17 cellular contexts compared by ENCODE assay signal in genomic region chr6:158354509-158354877, GRCh38. TPM values are rescaled to one million over a fixed set of nuclear protein-coding genes. Genes with fewer than 3 reads are reported as not detected.
DNase-seq lines count a peak whose midpoint lies in the region; ATAC-seq, FAIRE-seq and TF ChIP-seq lines count a peak whose summit lies in the region.
"Had no signal": no experiment of that assay in that cellular context is flagged by ENCODE, and none has a peak within 500 bp of the region (broad histone marks: within the 10 kb centered on the region; RNA-seq: fewer than 3 reads in every experiment).

No MANE protein-coding gene starts in this region.

- H3K27ac Mint-ChIP-seq in MCF 10A (ENCODE audit: low read depth, unreplicated experiment) (no peak overlapping the region), astrocyte (ENCODE audit: unreplicated experiment) (peak overlapping the region; percentile 72)
- H3K27ac Mint-ChIP-seq: CD4-positive, alpha-beta T cell had no signal

- POLR2A ChIA-PET in MCF 10A (lab: Yijun Ruan, JAX), result interaction anchor here (0.7 to 1.8 kb wide), 5 partner anchors 12 to 121 kb away, joined by 3 to 6 read pairs (median 4); no protein-coding TSS in a partner anchor

- CTCF ChIA-PET in mammary epithelial cell (lab: Charles Lee; ENCODE audit: low non-redundant PET), result interaction anchor here (0.5 to 1.0 kb wide), 2 partner anchors 65 to 164 kb away, joined by 3 read pairs; no protein-coding TSS in a partner anchor
- CTCF ChIA-PET in MCF 10A (lab: Yijun Ruan, JAX), result interaction anchor here (0.6 to 0.7 kb wide), 3 partner anchors 21 to 64 kb away, joined by 3 to 4 read pairs (median 3); no protein-coding TSS in a partner anchor

- H3K9me3 ChIP-seq in mammary epithelial cell (replicated peaks; ENCODE audit: insufficient read depth, low read length) (no peaks in the 10 kb centered on the region), astrocyte (ENCODE audit: insufficient read depth, low read depth, low read length) (no peaks in the 10 kb centered on the region)
- H3K9me3 ChIP-seq: A549 had no signal

- intact Hi-C loops in mammary epithelial cell (cut with micrococcal nuclease) (no loop called here), MCF 10A (cut with micrococcal nuclease) (no loop called here)

- H3K9ac ChIP-seq in mammary epithelial cell (ENCODE audit: insufficient read depth, low read length) (no peak overlapping the region), astrocyte (ENCODE audit: low read length) (no peak overlapping the region)

- H3K4me3 ChIP-seq in mammary epithelial cell (replicated peaks in 1 of 3; ENCODE audit: insufficient read depth in 1 of 3, low read depth in 2 of 3, low read length in 3 of 3) (no peak overlapping the region), astrocyte (ENCODE audit: insufficient read depth, low read depth, low read length) (no peak overlapping the region)
- H3K4me3 ChIP-seq: A549 had no signal

- H3K27me3 ChIP-seq in mammary epithelial cell (ENCODE audit: insufficient read depth, low read length) (no peaks in the 10 kb centered on the region), astrocyte (ENCODE audit: insufficient read depth, low read length) (no peaks in the 10 kb centered on the region)

- H3K4me1 ChIP-seq in mammary epithelial cell (ENCODE audit: insufficient read depth, low read length) (peaks cover 32% of the 10 kb centered on the region), astrocyte (ENCODE audit: insufficient read depth, low read length) (peaks cover 5% of the 10 kb centered on the region)

- in situ Hi-C loops in mammary epithelial cell (cut with MboI; ENCODE audit: low sequenced_read_pairs in 2 of 2), result no loop called here

- no peak overlapping the region for H2AFZ ChIP-seq in mammary epithelial cell (ENCODE audit: low read depth, low read length)
- no peak overlapping the region for H2AFZ ChIP-seq in astrocyte (ENCODE audit: low read depth, low read length)

- H3K36me3 Mint-ChIP-seq in MCF 10A (ENCODE audit: insufficient read depth, unreplicated experiment) (peaks cover 7% of the 10 kb centered on the region), astrocyte (ENCODE audit: low read depth, unreplicated experiment) (no peaks in the 10 kb centered on the region)

- H3K27me3 Mint-ChIP-seq in MCF 10A (ENCODE audit: insufficient read depth, unreplicated experiment) (no peaks in the 10 kb centered on the region), astrocyte (ENCODE audit: low read depth, unreplicated experiment) (no peaks in the 10 kb centered on the region)
- H3K27me3 Mint-ChIP-seq: CD4-positive, alpha-beta T cell had no signal

- H3K9me3 Mint-ChIP-seq in MCF 10A (ENCODE audit: unreplicated experiment) (no peaks in the 10 kb centered on the region), astrocyte (ENCODE audit: unreplicated experiment) (peaks cover 3% of the 10 kb centered on the region)
- H3K9me3 Mint-ChIP-seq: CD4-positive, alpha-beta T cell had no signal

- BruUV-seq in mammary epithelial cell (replicated peaks; lab: Mats Ljungman, UMichigan) (no TSS peak), MCF 10A (replicated peaks; lab: Mats Ljungman, UMichigan) (no TSS peak)

- WGBS in mammary epithelial cell (ENCODE audit: low coverage, missing lambda C conversion rate), result 60% methylated on average over 5 of the region's 5 CpGs

- no peak overlapping the region for H3K4me3 Mint-ChIP-seq in MCF 10A (ENCODE audit: unreplicated experiment)
- H3K4me3 Mint-ChIP-seq in astrocyte (ENCODE audit: unreplicated experiment), result no peak overlapping the region
- H3K4me3 Mint-ChIP-seq: CD4-positive, alpha-beta T cell; H9 had no signal

- H3K79me2 ChIP-seq in mammary epithelial cell (ENCODE audit: insufficient read depth, low read length) (peaks cover 50% of the 10 kb centered on the region), astrocyte (ENCODE audit: insufficient read depth, low read length) (peaks cover 34% of the 10 kb centered on the region)

- H3K27ac ChIP-seq in mammary epithelial cell (ENCODE audit: insufficient read depth, low read depth, low read length), result peak overlapping the region; percentile 32
- H3K27ac ChIP-seq in astrocyte (ENCODE audit: low read depth, low read length), result no peak overlapping the region
- H3K27ac ChIP-seq in epithelial cell of prostate, result peak overlapping the region; percentile 27
- H3K27ac ChIP-seq: 22Rv1, A549, C4-2B had no signal

- DNase-seq in mammary epithelial cell (no peak), MCF 10A (ENCODE audit: unreplicated experiment) (no peak), astrocyte (ENCODE audit: low read depth) (no peak), epithelial cell of prostate (ENCODE audit: low read depth, low spot score) (no peak), hepatic stellate cell (ENCODE audit: low spot score) (no peak), COLO829 (ENCODE audit: low spot score) (no peak)
- DNase-seq: AML-193; CD4-positive, alpha-beta T cell; DMS153; DMS79; GDM1; H9 had no signal

- no peaks in the 10 kb centered on the region for H4K20me1 ChIP-seq in mammary epithelial cell (ENCODE audit: insufficient read depth, low read length)
- H4K20me1 ChIP-seq in astrocyte (ENCODE audit: insufficient read depth, low read length), result peaks cover 48% of the 10 kb centered on the region

- no peak for TF ChIP-seq CTCF in mammary epithelial cell (conservative IDR thresholded peaks at IDR 0.05 in 1 of 2, IDR thresholded peaks at IDR 0.05 in 1 of 2; ENCODE audit: extremely low read depth in 1 of 2, insufficient read depth in 1 of 2, low read depth in 1 of 2, low read length in 2 of 2)
- no peak for TF ChIP-seq CTCF in MCF 10A (IDR thresholded peaks at IDR 0.05; ENCODE audit: unreplicated experiment)
- TF ChIP-seq CTCF in astrocyte (IDR thresholded peaks at IDR 0.05; ENCODE audit: insufficient read depth, low read depth, low read length), result no peak

- dilution Hi-C loops in mammary epithelial cell (cut with HindIII; ENCODE audit: low sequenced_read_pairs), result no loop called here

- no peaks in the 10 kb centered on the region for H3K36me3 ChIP-seq in mammary epithelial cell (ENCODE audit: insufficient read depth, low read length)
- no peaks in the 10 kb centered on the region for H3K36me3 ChIP-seq in astrocyte (ENCODE audit: insufficient read depth, low read length)

- ATAC-seq in GM21786 (IDR thresholded peaks at IDR 0.05; ENCODE audit: unreplicated experiment), result no peak
- ATAC-seq: A549 had no signal

- H3K4me1 Mint-ChIP-seq in MCF 10A (ENCODE audit: insufficient read depth, unreplicated experiment) (peaks cover 37% of the 10 kb centered on the region), astrocyte (ENCODE audit: low read depth, unreplicated experiment) (peaks cover 31% of the 10 kb centered on the region)

- no peak for FAIRE-seq in astrocyte (lab: Jason Lieb, UNC)
- FAIRE-seq: A549, H1 had no signal

- H3K4me2 ChIP-seq in mammary epithelial cell (ENCODE audit: insufficient read depth, low read depth, low read length) (peak overlapping the region; percentile 43), astrocyte (ENCODE audit: low read length) (no peak overlapping the region)

RNA-seq across cellular contexts. Expression of gene TULP4, which starts 42.2 kb away (rescaled TPM):
- total RNA-seq in mammary epithelial cell, result 100 to 1,000 TPM in 1 of 2 donors, 10 to 100 TPM in 1; 81.8 to 152 TPM
- polyA plus RNA-seq in mammary epithelial cell, result 19.7 TPM
- polyA minus RNA-seq in mammary epithelial cell, result 85.5 TPM
- 64.2 and 71.8 TPM in 2 replicates for total RNA-seq in MCF 10A (2022)
- 79.1 and 91.2 TPM in 2 replicates for total RNA-seq in astrocyte
